In genomic region chrX:49250578-49250977, GRCh38 we compare ENCODE assay signal across 17 cellular contexts. TPM values are rescaled to one million over a fixed set of nuclear protein-coding genes. Genes with fewer than 3 reads are reported as not detected.
A peak's percentile ranks its signal among the peaks of the same experiment; 100 is the strongest.
DNase-seq lines count a peak whose midpoint lies in the region; ATAC-seq and TF ChIP-seq lines count a peak whose summit lies in the region.
"Had no signal": no experiment of that assay in that cellular context is flagged by ENCODE, and none has a peak within 500 bp of the region (broad histone marks: within the 10 kb centered on the region; RNA-seq: fewer than 3 reads in every experiment).

No MANE protein-coding gene starts in this region.

- H3K9ac ChIP-seq in IMR-90 (ENCODE audit: low read depth, low read length) (no peak overlapping the region), neural progenitor cell (no peak overlapping the region)

- H3K9me1 ChIP-seq in IMR-90 (ENCODE audit: insufficient read depth, low read length), result no peaks in the 10 kb centered on the region

- H4K5ac ChIP-seq in IMR-90 (ENCODE audit: low read depth, low read length), result no peak overlapping the region

- H3K27me3 ChIP-seq in IMR-90 (ENCODE audit: control insufficient read depth, insufficient read depth, low read length) (no peaks in the 10 kb centered on the region; the same call in 1 of the 2 replicates), neural progenitor cell (no peaks in the 10 kb centered on the region)

- H3K27ac Mint-ChIP-seq in activated T-cell treated with anti-CD3 and anti-CD28 coated beads, Interleukin-2, amount 50 U/mL, for 24 hours, result peak overlapping the region; percentile 56
- peak overlapping the region; percentile 61 for H3K27ac Mint-ChIP-seq in activated naive CD8-positive, alpha-beta T cell treated with anti-CD3 and anti-CD28 coated beads, Interleukin-2, amount 10 ng/mL, durations not matched to agents 7 days and 5 days
- peak overlapping the region; percentile 12 for H3K27ac Mint-ChIP-seq in neural progenitor cell

- H3K27ac ChIP-seq in IMR-90 (ENCODE audit: insufficient read depth, low read length) (no peak overlapping the region), neural progenitor cell (no peak overlapping the region)

- H3K4ac ChIP-seq in IMR-90 (ENCODE audit: low read depth, low read length), result no peak overlapping the region

- no peak for DNase-seq in activated T-cell treated with anti-CD3 and anti-CD28 coated beads, Interleukin-2, amount 50 U/mL, for 24 hours
- DNase-seq in activated T-cell treated with anti-CD3 and anti-CD28 coated beads, Interleukin-2, amount 50 U/mL, for 48 hours, result no peak
- no peak for DNase-seq in IMR-90
- DNase-seq in activated naive CD8-positive, alpha-beta T cell treated with anti-CD3 and anti-CD28 coated beads, Interleukin-2, amount 10 ng/mL, durations not matched to agents 7 days and 5 days, result no peak
- DNase-seq in neural progenitor cell (ENCODE audit: low spot score), result no peak
- DNase-seq in dermis blood vessel endothelial cell, result no peak
- no peak for DNase-seq in RPMI8226
- DNase-seq: KG1; NCI-H1048; NCI-H146; NCI-H226; NCI-H69; NK-92 treated with Interleukin-12 subunit alpha and Interleukin-12 subunit beta, amount 100 ng/mL, for 24 hours; OCI-M1 had no signal

- peaks cover 2% of the 10 kb centered on the region for H3K4me1 Mint-ChIP-seq in activated T-cell treated with anti-CD3 and anti-CD28 coated beads, Interleukin-2, amount 50 U/mL, for 24 hours (ENCODE audit: low read depth)
- H3K4me1 Mint-ChIP-seq in activated naive CD8-positive, alpha-beta T cell treated with anti-CD3 and anti-CD28 coated beads, Interleukin-2, amount 10 ng/mL, durations not matched to agents 7 days and 5 days, result peaks cover 14% of the 10 kb centered on the region
- no peaks in the 10 kb centered on the region for H3K4me1 Mint-ChIP-seq in neural progenitor cell

- H2AK9ac ChIP-seq in IMR-90 (replicated peaks; ENCODE audit: low read depth, low read length, poor library complexity), result no peak overlapping the region

- no peak for TF ChIP-seq RAD21 in IMR-90 (IDR thresholded peaks at IDR 0.05; ENCODE audit: low read length)

- H3K36me3 ChIP-seq in IMR-90 (ENCODE audit: control insufficient read depth, insufficient read depth, low read length) (peaks cover 4% of the 10 kb centered on the region; the same call in 1 of the 2 replicates), neural progenitor cell (no peaks in the 10 kb centered on the region)

- no peak overlapping the region for H3K18ac ChIP-seq in IMR-90 (ENCODE audit: low read depth, low read length)

- H3K9me3 ChIP-seq in IMR-90 (ENCODE audit: control insufficient read depth, insufficient read depth, low read length), result no peaks in the 10 kb centered on the region
- H3K9me3 ChIP-seq in neural progenitor cell (ENCODE audit: low read depth), result no peaks in the 10 kb centered on the region

- H4K20me1 ChIP-seq in IMR-90 (ENCODE audit: insufficient read depth, low read length) (no peaks in the 10 kb centered on the region), neural progenitor cell (ENCODE audit: low read depth) (no peaks in the 10 kb centered on the region)

- no peaks in the 10 kb centered on the region for H3K79me1 ChIP-seq in IMR-90 (ENCODE audit: low read depth in 1 of 2, low read length in 2 of 2)

- CTCF ChIA-PET in IMR-90 (lab: Yijun Ruan, JAX), result no interaction called here

- no peaks in the 10 kb centered on the region for H3F3A ChIP-seq in neural progenitor cell (ENCODE audit: low read depth)

- peaks cover 8% of the 10 kb centered on the region for H3K27me3 Mint-ChIP-seq in activated T-cell treated with anti-CD3 and anti-CD28 coated beads, Interleukin-2, amount 50 U/mL, for 24 hours
- H3K27me3 Mint-ChIP-seq in activated naive CD8-positive, alpha-beta T cell treated with anti-CD3 and anti-CD28 coated beads, Interleukin-2, amount 10 ng/mL, durations not matched to agents 7 days and 5 days, result no peaks in the 10 kb centered on the region
- peaks cover 14% of the 10 kb centered on the region for H3K27me3 Mint-ChIP-seq in neural progenitor cell (ENCODE audit: insufficient read depth, low read depth)

- no peak overlapping the region for H3K4me3 Mint-ChIP-seq in activated T-cell treated with anti-CD3 and anti-CD28 coated beads, Interleukin-2, amount 50 U/mL, for 24 hours
- no peak overlapping the region for H3K4me3 Mint-ChIP-seq in activated naive CD8-positive, alpha-beta T cell treated with anti-CD3 and anti-CD28 coated beads, Interleukin-2, amount 10 ng/mL, durations not matched to agents 7 days and 5 days
- no peak overlapping the region for H3K4me3 Mint-ChIP-seq in neural progenitor cell

- intact Hi-C loops in IMR-90 (cut with micrococcal nuclease), result no loop called here

- H2BK15ac ChIP-seq in IMR-90 (ENCODE audit: low read depth, low read length), result no peak overlapping the region

- H2AK5ac ChIP-seq in IMR-90 (ENCODE audit: low read depth, low read length), result no peak overlapping the region

- no peak overlapping the region for H3K4me2 ChIP-seq in IMR-90 (ENCODE audit: low read depth, low read length)
- no peak overlapping the region for H3K4me2 ChIP-seq in neural progenitor cell

- no peak overlapping the region for H3K14ac ChIP-seq in IMR-90 (replicated peaks; ENCODE audit: low read depth, low read length)

- ATAC-seq in IMR-90 (ENCODE audit: low read depth) (no peak), GM21367 (IDR thresholded peaks at IDR 0.05; ENCODE audit: unreplicated experiment) (no peak)
- no peak for ATAC-seq in activated naive CD8-positive, alpha-beta T cell treated with anti-CD3 and anti-CD28 coated beads, Interleukin-2, amount 10 ng/mL, durations not matched to agents 7 days and 5 days (ENCODE audit: low read depth)

- H4K91ac ChIP-seq in IMR-90 (ENCODE audit: insufficient read depth, low read depth, low read length), result no peak overlapping the region

- H2BK120ac ChIP-seq in IMR-90 (ENCODE audit: low read depth, low read length), result no peak overlapping the region

- in situ Hi-C loops in IMR-90 (cut with MboI; ENCODE audit: low sequenced_read_pairs), result no loop called here

- H3K4me3 ChIP-seq in IMR-90 (ENCODE audit: insufficient read depth, low read depth, low read length), result no peak overlapping the region
- H3K4me3 ChIP-seq in neural progenitor cell, result no peak overlapping the region

- peaks cover 42% of the 10 kb centered on the region for H3K36me3 Mint-ChIP-seq in activated T-cell treated with anti-CD3 and anti-CD28 coated beads, Interleukin-2, amount 50 U/mL, for 24 hours (ENCODE audit: low read depth)
- peaks cover 17% of the 10 kb centered on the region for H3K36me3 Mint-ChIP-seq in activated naive CD8-positive, alpha-beta T cell treated with anti-CD3 and anti-CD28 coated beads, Interleukin-2, amount 10 ng/mL, durations not matched to agents 7 days and 5 days
- peaks cover 4% of the 10 kb centered on the region for H3K36me3 Mint-ChIP-seq in neural progenitor cell

- TF ChIP-seq POLR2A in IMR-90 (IDR thresholded peaks at IDR 0.05; ENCODE audit: low read depth, low read length), result no peak

- POLR2A ChIA-PET in IMR-90 (lab: Charles Lee; ENCODE audit: unreplicated experiment), result no interaction called here
- POLR2A ChIA-PET in activated naive CD8-positive, alpha-beta T cell treated with anti-CD3 and anti-CD28 coated beads, Interleukin-2, amount 10 ng/mL, durations not matched to agents 7 days and 5 days (lab: Charles Lee), result no interaction called here

- WGBS in IMR-90 (ENCODE audit: extremely low coverage in 2 of 2, insufficient read length in 1 of 2), 2 experiments, result 82% methylated on average over 9 of the region's 9 CpGs; no CpG with 5 or more reads in 1 of the 2 experiments

- no peak overlapping the region for H3K56ac ChIP-seq in IMR-90 (ENCODE audit: extremely low read depth, insufficient read depth, low read length)

- no peak overlapping the region for H3K23ac ChIP-seq in IMR-90 (ENCODE audit: low read depth, low read length)

- peak overlapping the region; percentile 14 for H2AFZ ChIP-seq in IMR-90 (replicated peaks; ENCODE audit: low read length, poor library complexity)
- H2AFZ ChIP-seq in neural progenitor cell (replicated peaks), result no peak overlapping the region

- H4K8ac ChIP-seq in IMR-90 (ENCODE audit: low read depth in 2 of 2, low read length in 2 of 2), result no peak overlapping the region

- no peaks in the 10 kb centered on the region for H3K79me2 ChIP-seq in neural progenitor cell (ENCODE audit: low read depth)

- TF ChIP-seq CTCF in IMR-90 (conservative IDR thresholded peaks at IDR 0.05; ENCODE audit: low read depth, low read length) (no peak), neural progenitor cell (IDR thresholded peaks at IDR 0.05) (no peak)

- dilution Hi-C loops in IMR-90 (cut with HindIII; ENCODE audit: low sequenced_read_pairs, unreplicated experiment), result no loop called here

- no peaks in the 10 kb centered on the region for H3K4me1 ChIP-seq in IMR-90 (ENCODE audit: control insufficient read depth, insufficient read depth, low read length)
- H3K4me1 ChIP-seq in neural progenitor cell, result no peaks in the 10 kb centered on the region

- no TSS peak for BruUV-seq in IMR-90 (replicated peaks; lab: Mats Ljungman, UMichigan)

- no peak overlapping the region for H2BK5ac ChIP-seq in IMR-90 (ENCODE audit: low read depth, low read length, poor library complexity, severe bottlenecking)

- no peak overlapping the region for H2BK20ac ChIP-seq in IMR-90 (ENCODE audit: low read depth, low read length)

- no peaks in the 10 kb centered on the region for H3K9me3 Mint-ChIP-seq in activated T-cell treated with anti-CD3 and anti-CD28 coated beads, Interleukin-2, amount 50 U/mL, for 24 hours
- no peaks in the 10 kb centered on the region for H3K9me3 Mint-ChIP-seq in activated naive CD8-positive, alpha-beta T cell treated with anti-CD3 and anti-CD28 coated beads, Interleukin-2, amount 10 ng/mL, durations not matched to agents 7 days and 5 days
- H3K9me3 Mint-ChIP-seq in neural progenitor cell, result peaks cover 21% of the 10 kb centered on the region

RNA-seq across cellular contexts. Expression of gene FOXP3, which starts 13.9 kb away (rescaled TPM):
- total RNA-seq in IMR-90 (2012; rRNA removed) (not detected in 2 replicates), neural progenitor cell (ENCODE audit: low replicate concordance) (0.19 TPM in 1 of 2 replicates, not detected in the other), dermis blood vessel endothelial cell (0.17 TPM in 1 of 2 replicates, not detected in the other)
- 0.05 TPM in 1 of 2 replicates, not detected in the other for polyA plus RNA-seq in IMR-90 (2012; rRNA removed)
- polyA plus RNA-seq in IMR-90 (2012; cell fraction: cytosol; rRNA removed), result 0.04 and 0.07 TPM in 2 replicates
- 0.09 and 0.14 TPM in 2 replicates for polyA plus RNA-seq in IMR-90 (2012; cell fraction: nucleus; rRNA removed; ENCODE audit: low replicate concordance)
- total RNA-seq in activated naive CD8-positive, alpha-beta T cell treated with anti-CD3 and anti-CD28 coated beads, Interleukin-2, amount 10 ng/mL, durations not matched to agents 7 days and 5 days, result 10 to 100 TPM; 23.3 to 23.6 TPM
- total RNA-seq: H4 had no signal

RNA-seq across cellular contexts. Expression of gene CCDC22, which starts 15.3 kb away (rescaled TPM):
- 5.3 and 6.8 TPM in 2 replicates for total RNA-seq in IMR-90 (2012; rRNA removed)
- polyA plus RNA-seq in IMR-90 (2012; rRNA removed), result 10.4 and 11.3 TPM in 2 replicates
- 5.5 and 9.5 TPM in 2 replicates for polyA plus RNA-seq in IMR-90 (2012; cell fraction: cytosol; rRNA removed)
- 11.5 and 25.1 TPM in 2 replicates for polyA plus RNA-seq in IMR-90 (2012; cell fraction: nucleus; rRNA removed; ENCODE audit: low replicate concordance)
- 10 to 100 TPM; 27.8 to 29.6 TPM for total RNA-seq in activated naive CD8-positive, alpha-beta T cell treated with anti-CD3 and anti-CD28 coated beads, Interleukin-2, amount 10 ng/mL, durations not matched to agents 7 days and 5 days
- 10.3 and 20.3 TPM in 2 replicates for total RNA-seq in neural progenitor cell (ENCODE audit: low replicate concordance)
- 9.7 and 12.2 TPM in 2 replicates for total RNA-seq in dermis blood vessel endothelial cell

RNA-seq across cellular contexts. Expression of gene CACNA1F, which starts 17.4 kb away (rescaled TPM):
- total RNA-seq in IMR-90 (2012; rRNA removed), result not detected in 2 replicates
- not detected in 2 replicates for polyA plus RNA-seq in IMR-90 (2012; rRNA removed)
- not detected in 2 replicates for polyA plus RNA-seq in IMR-90 (2012; cell fraction: cytosol; rRNA removed)
- polyA plus RNA-seq in IMR-90 (2012; cell fraction: nucleus; rRNA removed; ENCODE audit: low replicate concordance), result not detected in 2 replicates
- total RNA-seq in activated naive CD8-positive, alpha-beta T cell treated with anti-CD3 and anti-CD28 coated beads, Interleukin-2, amount 10 ng/mL, durations not matched to agents 7 days and 5 days, result 1 to 10 TPM; 1.7 to 2.2 TPM
- 1.1 and 4.9 TPM in 2 replicates for total RNA-seq in neural progenitor cell (ENCODE audit: low replicate concordance)
- under 0.01 and 0.05 TPM in 2 replicates for total RNA-seq in dermis blood vessel endothelial cell
- total RNA-seq: H4, M059J had no signal

RNA-seq across cellular contexts. Expression of gene PPP1R3F, which starts 19.0 kb away (rescaled TPM):
- total RNA-seq in IMR-90 (2012; rRNA removed) (0.72 and 1.1 TPM in 2 replicates), neural progenitor cell (ENCODE audit: low replicate concordance) (5.6 and 21.2 TPM in 2 replicates), dermis blood vessel endothelial cell (1.8 and 3.7 TPM in 2 replicates)
- 1.7 and 2.1 TPM in 2 replicates for polyA plus RNA-seq in IMR-90 (2012; rRNA removed)
- 1.3 and 2.3 TPM in 2 replicates for polyA plus RNA-seq in IMR-90 (2012; cell fraction: cytosol; rRNA removed)
- polyA plus RNA-seq in IMR-90 (2012; cell fraction: nucleus; rRNA removed; ENCODE audit: low replicate concordance), result 2.6 and 4.8 TPM in 2 replicates
- total RNA-seq in activated naive CD8-positive, alpha-beta T cell treated with anti-CD3 and anti-CD28 coated beads, Interleukin-2, amount 10 ng/mL, durations not matched to agents 7 days and 5 days, result 10 to 100 TPM; 12.7 to 13.2 TPM

RNA-seq across cellular contexts. Expression of gene SYP, which starts 50.6 kb away (rescaled TPM):
- under 0.01 TPM in 1 of 2 replicates, not detected in the other for total RNA-seq in IMR-90 (2012; rRNA removed)
- 0.05 and 0.06 TPM in 2 replicates for polyA plus RNA-seq in IMR-90 (2012; rRNA removed)
- 0.02 and 0.08 TPM in 2 replicates for polyA plus RNA-seq in IMR-90 (2012; cell fraction: cytosol; rRNA removed)
- polyA plus RNA-seq in IMR-90 (2012; cell fraction: nucleus; rRNA removed; ENCODE audit: low replicate concordance), result 0.09 and 0.16 TPM in 2 replicates
- total RNA-seq in activated naive CD8-positive, alpha-beta T cell treated with anti-CD3 and anti-CD28 coated beads, Interleukin-2, amount 10 ng/mL, durations not matched to agents 7 days and 5 days, result 1 to 10 TPM; 2.6 to 3.6 TPM
- 0.07 and 0.62 TPM in 2 replicates for total RNA-seq in neural progenitor cell (ENCODE audit: low replicate concordance)
- total RNA-seq in dermis blood vessel endothelial cell, result 0.14 and 0.34 TPM in 2 replicates

Comparison
In these comparisons a context has a peak if more than half of its experiments do, and no peak if none do; other contexts are left out.
1. RNA of gene FOXP3, which starts 13.9 kb away (total RNA-seq): 23.3 to 23.6 TPM in activated naive CD8-positive, alpha-beta T cell treated with anti-CD3 and anti-CD28 coated beads, Interleukin-2, amount 10 ng/mL, durations not matched to agents 7 days and 5 days; 0.17 TPM in dermis blood vessel endothelial cell, not detected in IMR-90 and 0.19 TPM in neural progenitor cell; every median in the first group is over 10 times any median in the second.
2. Peak in every context shown above with its lines, with median percentiles within 50 percentile points of each other: H3K27ac Mint-ChIP-seq.